25 cellular contexts compared by ENCODE assay signal in the genomic region with DNA sequence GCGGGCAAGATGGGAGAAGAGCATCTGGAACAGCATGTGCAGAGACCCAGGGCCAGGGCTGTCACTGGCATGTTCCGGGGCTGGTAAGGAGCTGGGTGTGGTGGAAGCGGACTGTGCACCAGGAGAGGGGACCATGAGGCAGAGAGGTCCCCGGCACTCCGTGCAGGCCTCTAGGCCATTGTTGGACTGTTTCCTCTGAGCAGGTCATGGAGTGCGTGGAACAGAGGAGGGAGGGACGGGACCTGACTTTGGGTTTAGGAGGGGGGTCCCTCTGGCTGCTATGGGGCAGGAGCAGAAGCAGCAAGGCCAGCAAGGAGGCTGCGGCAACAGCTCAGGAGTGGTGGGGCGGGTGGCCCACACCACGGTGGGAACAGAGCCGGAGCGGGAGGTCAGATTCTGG.
"Had no signal": no experiment of that assay in that cellular context is flagged by ENCODE, and none has a peak within 500 bp of the region (broad histone marks: within the 10 kb centered on the region; RNA-seq: fewer than 3 reads in every experiment).

No MANE protein-coding gene starts in this region.

- H3K4me2 ChIP-seq: SK-N-SH had no signal

- H3K79me2 ChIP-seq: parathyroid adenoma had no signal

- H3K9ac ChIP-seq: parathyroid adenoma, SK-N-SH had no signal

- H3K4me1 ChIP-seq: breast epithelium, parathyroid adenoma had no signal

- H3K27me3 ChIP-seq: breast epithelium, heart right ventricle, left lung, spleen had no signal

- H2AFZ ChIP-seq: parathyroid adenoma had no signal

- H3K36me3 Mint-ChIP-seq: activated CD4-positive, alpha-beta memory T cell treated with anti-CD3 and anti-CD28 coated beads for 36 hours; naive B cell; type B pancreatic cell had no signal

- H3K27me3 Mint-ChIP-seq: naive B cell had no signal

- DNase-seq: activated CD4-positive, alpha-beta memory T cell treated with anti-CD3 and anti-CD28 coated beads for 36 hours; activated CD4-positive, alpha-beta T cell treated with anti-CD3 and anti-CD28 coated beads, Interleukin-2, amount 10 ng/mL, durations not matched to agents 24 days and 14 days; activated CD4-positive, CD25-positive, alpha-beta regulatory T cell treated with anti-CD3 and anti-CD28 coated beads, Interleukin-2, amount 50 U/mL, for 72 hours; activated gamma-delta T cell treated with Interleukin-2 at 50 U/mL for 16 hours; activated naive CD4-positive, alpha-beta T cell treated with anti-CD3 and anti-CD28 coated beads, Interleukin-2, amount 50 U/mL, for 16 hours; activated T-cell treated with anti-CD3 and anti-CD28 coated beads, Interleukin-2, amount 50 U/mL, for 4 hours; central memory CD4-positive, alpha-beta T cell; effector memory CD8-positive, alpha-beta T cell; foreskin fibroblast; heart right ventricle; naive B cell; nephron progenitor cell; SK-N-SH; stimulated activated CD4-positive, alpha-beta T cell treated with anti-CD3 and anti-CD28 coated beads, Interleukin-4, amount 100 ng/mL, for 1 hour; stimulated activated naive CD8-positive, alpha-beta T cell treated with anti-CD3 and anti-CD28 coated beads, Interleukin-15, Interleukin-2, amounts not matched to agents 100 U/mL and 50 U/mL, for 24 hours; T-helper 9 cell had no signal

- H3K27ac Mint-ChIP-seq: activated CD4-positive, alpha-beta memory T cell treated with anti-CD3 and anti-CD28 coated beads for 36 hours; activated CD4-positive, alpha-beta T cell treated with anti-CD3 and anti-CD28 coated beads, Interleukin-2, amount 10 ng/mL, durations not matched to agents 24 days and 14 days; activated T-helper 17 cell treated with anti-CD3 and anti-CD28 coated beads, Interleukin-2, amount 50 U/mL, for 72 hours; effector memory CD8-positive, alpha-beta T cell; nephron progenitor cell; T-helper 1 cell treated with Interleukin-12 subunit alpha and Interleukin-12 subunit beta and Interleukin-4 antibody, amounts not matched to agents 30 μg/mL and 1 μg/mL, for 36 hours had no signal

- H3K4me3 Mint-ChIP-seq: activated CD4-positive, alpha-beta memory T cell treated with anti-CD3 and anti-CD28 coated beads for 36 hours; activated CD4-positive, alpha-beta T cell treated with anti-CD3 and anti-CD28 coated beads, Interleukin-2, amount 10 ng/mL, durations not matched to agents 24 days and 14 days; activated T-cell treated with anti-CD3 and anti-CD28 coated beads, Interleukin-2, amount 50 U/mL, for 4 hours; activated T-helper 17 cell treated with anti-CD3 and anti-CD28 coated beads, Interleukin-2, amount 50 U/mL, for 72 hours; effector memory CD8-positive, alpha-beta T cell; naive B cell; nephron progenitor cell; T-helper 1 cell treated with Interleukin-12 subunit alpha and Interleukin-12 subunit beta and Interleukin-4 antibody, amounts not matched to agents 30 μg/mL and 1 μg/mL, for 36 hours; type B pancreatic cell had no signal

- H3K27ac ChIP-seq: breast epithelium, heart right ventricle, left lung, parathyroid adenoma, spleen, thoracic aorta had no signal

- H3K4me3 ChIP-seq: breast epithelium, heart right ventricle, left lung, spleen, thoracic aorta had no signal

- H3K9me3 ChIP-seq: breast epithelium, heart right ventricle, left lung, SK-N-SH, spleen, thoracic aorta had no signal

- H3K9me3 Mint-ChIP-seq: activated CD4-positive, alpha-beta memory T cell treated with anti-CD3 and anti-CD28 coated beads for 36 hours; activated CD4-positive, alpha-beta T cell treated with anti-CD3 and anti-CD28 coated beads, Interleukin-2, amount 10 ng/mL, durations not matched to agents 24 days and 14 days; activated T-cell treated with anti-CD3 and anti-CD28 coated beads, Interleukin-2, amount 50 U/mL, for 4 hours; activated T-helper 17 cell treated with anti-CD3 and anti-CD28 coated beads, Interleukin-2, amount 50 U/mL, for 72 hours; effector memory CD8-positive, alpha-beta T cell; naive B cell; nephron progenitor cell; T-helper 1 cell treated with Interleukin-12 subunit alpha and Interleukin-12 subunit beta and Interleukin-4 antibody, amounts not matched to agents 30 μg/mL and 1 μg/mL, for 36 hours; type B pancreatic cell had no signal

- H3K36me3 ChIP-seq: breast epithelium, heart right ventricle, left lung, spleen, thoracic aorta had no signal

- FAIRE-seq: TTC549 had no signal
